Comparison of ENCODE assay signal across 1 cellular context in genomic region chr6:157536218-157536534, GRCh38.
TF ChIP-seq lines count a peak whose summit lies in the region.

No MANE protein-coding gene starts in this region.

TF ChIP-seq in A549, 52 proteins besides CTCF, POLR2A, EP300 and RAD21 (continued from another document):
- TF ChIP-seq HMGXB4 (CRISPR knock-in tag; IDR thresholded peaks at IDR 0.05; ENCODE audit: borderline replicate concordance) (no peak), HES2 (IDR thresholded peaks at IDR 0.05) (no peak), JUNB (IDR thresholded peaks at IDR 0.05) (no peak), E2F6 (IDR thresholded peaks at IDR 0.05; ENCODE audit: borderline replicate concordance, low read depth) (no peak)
